In genomic region chr1:161131721-161132409, GRCh38 we compare ENCODE assay signal across 8 cellular contexts. TPM values are rescaled to one million over a fixed set of nuclear protein-coding genes. Genes with fewer than 3 reads are reported as not detected.
A peak's percentile ranks its signal among the peaks of the same experiment; 100 is the strongest.
DNase-seq lines count a peak whose midpoint lies in the region; ATAC-seq and TF ChIP-seq lines count a peak whose summit lies in the region.

No MANE protein-coding gene starts in this region.

- peak; percentile 71 for DNase-seq in activated CD4-positive, alpha-beta T cell treated with anti-CD3 and anti-CD28 coated beads, Interleukin-2, amount 10 ng/mL, durations not matched to agents 24 days and 14 days
- no peak for DNase-seq in activated CD4-positive, alpha-beta T cell treated with anti-CD3 and anti-CD28 coated beads, Interleukin-2, amount 50 U/mL, for 4 hours
- no peak for DNase-seq in RWPE2 (ENCODE audit: low spot score)
- DNase-seq in foreskin fibroblast = peak in 1 of 2 donors; percentile 54
- DNase-seq in prostate gland (ENCODE audit: low spot score) = no peak
- DNase-seq in GM10266 (ENCODE audit: extremely low spot score) = no peak

- H3K27me3 ChIP-seq in RWPE2 (ENCODE audit: insufficient read depth, poor library complexity, severe bottlenecking) (no peaks in the 10 kb centered on the region), prostate gland (replicated peaks; ENCODE audit: insufficient read depth) (no peaks in the 10 kb centered on the region)

- no peak overlapping the region for H3K4me3 Mint-ChIP-seq in activated CD4-positive, alpha-beta T cell treated with anti-CD3 and anti-CD28 coated beads, Interleukin-2, amount 10 ng/mL, durations not matched to agents 24 days and 14 days

- H3K4me3 ChIP-seq in RWPE2 (ENCODE audit: severe bottlenecking) (peak overlapping the region; percentile 56), foreskin fibroblast (ENCODE audit: low read depth in 1 of 2, low read length in 2 of 2) (peak overlapping the region; percentile 94 to 97), prostate gland (peak overlapping the region; percentile 69 to 77)

- H3K4me1 Mint-ChIP-seq in activated CD4-positive, alpha-beta T cell treated with anti-CD3 and anti-CD28 coated beads, Interleukin-2, amount 10 ng/mL, durations not matched to agents 24 days and 14 days = peaks cover 50% of the 10 kb centered on the region

- intact Hi-C loops in activated CD4-positive, alpha-beta T cell treated with anti-CD3 and anti-CD28 coated beads, Interleukin-2, amount 10 ng/mL, durations not matched to agents 24 days and 14 days (cut with micrococcal nuclease) = loop anchor here (1.0 to 5.0 kb wide), 5 partner anchors 13 to 71 kb away; partner anchors contain the start of genes ARHGAP30, NDUFS2, PPOX and UFC1
- intact Hi-C loops in prostate gland (cut with DNase I) = loop anchor here (2.0 kb wide), 2 partner anchors 13 to 21 kb away; partner anchors contain the start of genes NIT1, PFDN2 and UFC1

- H3K27ac ChIP-seq in RWPE2 (ENCODE audit: poor library complexity, severe bottlenecking) (peak overlapping the region; percentile 88), prostate gland (peak overlapping the region; percentile 93 to 97)

- H3K9me3 Mint-ChIP-seq in activated CD4-positive, alpha-beta T cell treated with anti-CD3 and anti-CD28 coated beads, Interleukin-2, amount 10 ng/mL, durations not matched to agents 24 days and 14 days = no peaks in the 10 kb centered on the region

- peak; percentile 2; the same call in 1 of the 3 replicates for ATAC-seq in RWPE2 (ENCODE audit: low read depth)
- no peak for ATAC-seq in GM18907 (IDR thresholded peaks at IDR 0.05; ENCODE audit: unreplicated experiment)
- no peak for ATAC-seq in HG02588 (IDR thresholded peaks at IDR 0.05; ENCODE audit: unreplicated experiment)

- H3K36me3 Mint-ChIP-seq in activated CD4-positive, alpha-beta T cell treated with anti-CD3 and anti-CD28 coated beads, Interleukin-2, amount 10 ng/mL, durations not matched to agents 24 days and 14 days (ENCODE audit: low read depth) = peaks cover 40% of the 10 kb centered on the region

- no peak for TF ChIP-seq POLR2A in prostate gland (IDR thresholded peaks at IDR 0.05)

- TF ChIP-seq CTCF in RWPE2 (IDR thresholded peaks at IDR 0.05; ENCODE audit: poor library complexity, severe bottlenecking) (no peak), foreskin fibroblast (IDR thresholded peaks at IDR 0.05; ENCODE audit: low read depth, low read length) (no peak), prostate gland (IDR thresholded peaks at IDR 0.05) (no peak), GM10266 (IDR thresholded peaks at IDR 0.05; ENCODE audit: control insufficient read depth, insufficient read depth, low read depth, missing control alignments) (no peak)

- 1% methylated on average over 20 of the region's 20 CpGs for WGBS in prostate gland

- no peak overlapping the region for H3K27ac Mint-ChIP-seq in activated CD4-positive, alpha-beta T cell treated with anti-CD3 and anti-CD28 coated beads, Interleukin-2, amount 10 ng/mL, durations not matched to agents 24 days and 14 days

- H3K36me3 ChIP-seq in RWPE2 (ENCODE audit: low read depth) (peaks cover 40% of the 10 kb centered on the region), prostate gland (no peaks in the 10 kb centered on the region)

- H3K27me3 Mint-ChIP-seq in activated CD4-positive, alpha-beta T cell treated with anti-CD3 and anti-CD28 coated beads, Interleukin-2, amount 10 ng/mL, durations not matched to agents 24 days and 14 days = no peaks in the 10 kb centered on the region

- H3K4me1 ChIP-seq in RWPE2 (ENCODE audit: insufficient read depth, poor library complexity, severe bottlenecking) (peaks cover 7% of the 10 kb centered on the region), prostate gland (replicated peaks) (peaks cover 5% of the 10 kb centered on the region)

- H3K9me3 ChIP-seq in RWPE2 (ENCODE audit: severe bottlenecking) (no peaks in the 10 kb centered on the region), prostate gland (no peaks in the 10 kb centered on the region)

RNA-seq across cellular contexts. Expression of gene DEDD, which starts 0.6 kb away (rescaled TPM):
- 45.7 and 46.2 TPM in 2 replicates for total RNA-seq in activated CD4-positive, alpha-beta T cell treated with anti-CD3 and anti-CD28 coated beads, Interleukin-2, amount 10 ng/mL, durations not matched to agents 24 days and 14 days
- total RNA-seq in prostate gland = 10 to 100 TPM; 30.1 to 41.5 TPM

RNA-seq across cellular contexts. Expression of gene NIT1, which starts 14.0 kb away (rescaled TPM):
- 46.7 and 48.2 TPM in 2 replicates for total RNA-seq in activated CD4-positive, alpha-beta T cell treated with anti-CD3 and anti-CD28 coated beads, Interleukin-2, amount 10 ng/mL, durations not matched to agents 24 days and 14 days
- 10 to 100 TPM; 31.1 to 51.7 TPM for total RNA-seq in prostate gland

RNA-seq across cellular contexts. Expression of gene PFDN2, which starts 14.0 kb away (rescaled TPM):
- total RNA-seq in activated CD4-positive, alpha-beta T cell treated with anti-CD3 and anti-CD28 coated beads, Interleukin-2, amount 10 ng/mL, durations not matched to agents 24 days and 14 days = 173 and 178 TPM in 2 replicates
- 10 to 100 TPM; 33.6 to 36.0 TPM for total RNA-seq in prostate gland

RNA-seq across cellular contexts. Expression of gene UFC1, which starts 21.9 kb away (rescaled TPM):
- 84.2 and 86.6 TPM in 2 replicates for total RNA-seq in activated CD4-positive, alpha-beta T cell treated with anti-CD3 and anti-CD28 coated beads, Interleukin-2, amount 10 ng/mL, durations not matched to agents 24 days and 14 days
- total RNA-seq in prostate gland = 10 to 100 TPM; 71.3 to 72.8 TPM

RNA-seq across cellular contexts. Expression of gene USP21, which starts 27.4 kb away (rescaled TPM):
- 32.7 and 34.7 TPM in 2 replicates for total RNA-seq in activated CD4-positive, alpha-beta T cell treated with anti-CD3 and anti-CD28 coated beads, Interleukin-2, amount 10 ng/mL, durations not matched to agents 24 days and 14 days
- 10 to 100 TPM; 28.1 to 32.1 TPM for total RNA-seq in prostate gland
